Comparison of ENCODE assay signal across 8 cellular contexts in genomic region chr10:68348265-68348741, GRCh38. TPM values are rescaled to one million over a fixed set of nuclear protein-coding genes. Genes with fewer than 3 reads are reported as not detected.
DNase-seq lines count a peak whose midpoint lies in the region; ATAC-seq, FAIRE-seq and TF ChIP-seq lines count a peak whose summit lies in the region.

No MANE protein-coding gene starts in this region.

- no peak overlapping the region for H3K27ac ChIP-seq in A549
- H3K27ac ChIP-seq in mammary epithelial cell (ENCODE audit: insufficient read depth, low read depth, low read length): no peak overlapping the region
- no peak overlapping the region for H3K27ac ChIP-seq in liver (ENCODE audit: low read depth in 1 of 2, low read length in 2 of 2)

- peaks cover under 1% of the 10 kb centered on the region for H3K79me2 ChIP-seq in mammary epithelial cell (ENCODE audit: insufficient read depth, low read length)

- H3K4me1 ChIP-seq in A549 (0 out of 3 replicates have a peak, but pooled peaks cover under 1% of the 10 kb centered on the region), mammary epithelial cell (ENCODE audit: insufficient read depth, low read length) (no peaks in the 10 kb centered on the region), liver (ENCODE audit: control insufficient read depth in 4 of 4, insufficient read depth in 4 of 4, low read length in 3 of 4) (no peaks in the 10 kb centered on the region)

- POLR2A ChIA-PET in A549 (lab: Yijun Ruan, JAX): interaction anchor here (0.7 to 2.0 kb wide), 6 partner anchors 16 to 991 kb away, joined by 3 to 11 read pairs (median 4); partner anchors contain the start of genes HNRNPH3, PBLD and RUFY2

- DNase-seq in A549 (ENCODE audit: low read depth in 1 of 2, low spot score in 1 of 2) (peak; percentile 44 to 75), GM10266 (ENCODE audit: extremely low spot score) (peak; percentile 32), T-helper 9 cell (peak; percentile 26), mammary epithelial cell (peak; percentile 27), middle frontal gyrus (ENCODE audit: extremely low spot score, low spot score) (no peak)
- DNase-seq in Jurkat, Clone E6-1 (ENCODE audit: low read depth, low spot score): peak; percentile 68
- DNase-seq in stimulated activated naive CD8-positive, alpha-beta T cell treated with anti-CD3 and anti-CD28 coated beads, Interleukin-15, Interleukin-2, amounts not matched to agents 100 U/mL and 50 U/mL, for 24 hours: peak; percentile 42

- TF ChIP-seq RAD21 in A549 (conservative IDR thresholded peaks at IDR 0.05 in 1 of 2, IDR thresholded peaks at IDR 0.05 in 1 of 2) (peak; percentile 42 to 57; a peak in 3 of 5 replicates), liver (IDR thresholded peaks at IDR 0.05) (peak; percentile 74 to 82)

- no peak overlapping the region for H2AFZ ChIP-seq in mammary epithelial cell (ENCODE audit: low read depth, low read length)

- CTCF ChIA-PET in A549 (lab: Yijun Ruan, JAX) (interaction anchor here (0.6 to 2.1 kb wide), 16 partner anchors 8 to 495 kb away, joined by 3 to 12 read pairs (median 3); partner anchors contain the start of gene PBLD), mammary epithelial cell (lab: Charles Lee; ENCODE audit: low non-redundant PET) (interaction anchor here (0.6 to 1.0 kb wide), 3 partner anchors 13 to 135 kb away, joined by 3 to 10 read pairs (median 7); no protein-coding TSS in a partner anchor)

- H3K36me3 ChIP-seq in mammary epithelial cell (ENCODE audit: insufficient read depth, low read length): peaks cover 14% of the 10 kb centered on the region
- H3K36me3 ChIP-seq in liver (ENCODE audit: control insufficient read depth in 4 of 4, insufficient read depth in 3 of 4, low read depth in 1 of 4, low read length in 3 of 4): peaks cover 5 to 25% (median 18%) of the 10 kb centered on the region in 4 donors

- BruUV-seq in mammary epithelial cell (replicated peaks; lab: Mats Ljungman, UMichigan): no TSS peak

- in situ Hi-C loops in mammary epithelial cell (cut with MboI; ENCODE audit: low sequenced_read_pairs in 2 of 2): no loop called here

- H3K27me3 ChIP-seq in mammary epithelial cell (ENCODE audit: insufficient read depth, low read length) (no peaks in the 10 kb centered on the region), liver (ENCODE audit: control insufficient read depth in 4 of 4, insufficient read depth in 4 of 4, low read length in 3 of 4) (no peaks in the 10 kb centered on the region)

- intact Hi-C loops in mammary epithelial cell (cut with micrococcal nuclease): loop anchor here (5.0 kb wide), 3 partner anchors 136 to 549 kb away; no protein-coding TSS in a partner anchor

- no peak overlapping the region for H3K4me2 ChIP-seq in A549
- H3K4me2 ChIP-seq in mammary epithelial cell (ENCODE audit: insufficient read depth, low read depth, low read length): no peak overlapping the region

- H3K4me3 ChIP-seq in A549 (no peak overlapping the region), mammary epithelial cell (replicated peaks in 1 of 3; ENCODE audit: insufficient read depth in 1 of 3, low read depth in 2 of 3, low read length in 3 of 3) (no peak overlapping the region), liver (ENCODE audit: low read depth in 1 of 3, low read length in 3 of 3) (no peak overlapping the region)
- H3K4me3 ChIP-seq in Jurkat, Clone E6-1 (ENCODE audit: low read length): no peak overlapping the region

- no peak for TF ChIP-seq POLR2A in A549 (IDR thresholded peaks at IDR 0.05; ENCODE audit: low read length)

- TF ChIP-seq CTCF in A549 (IDR thresholded peaks at IDR 0.05) (peak; percentile 56), GM10266 (IDR thresholded peaks at IDR 0.05; ENCODE audit: control insufficient read depth, insufficient read depth, low read depth, missing control alignments) (peak; percentile 61), mammary epithelial cell (conservative IDR thresholded peaks at IDR 0.05 in 1 of 2, IDR thresholded peaks at IDR 0.05 in 1 of 2; ENCODE audit: extremely low read depth in 1 of 2, insufficient read depth in 1 of 2, low read depth in 1 of 2, low read length in 2 of 2) (peak; percentile 70 to 76), liver (IDR thresholded peaks at IDR 0.05; ENCODE audit: low read depth, low read length, missing input control) (peak; percentile 65)

- dilution Hi-C loops in mammary epithelial cell (cut with HindIII; ENCODE audit: low sequenced_read_pairs): loop anchor here (25.0 kb wide), 1 partner anchor 286 kb away; no protein-coding TSS in a partner anchor

- no peak for TF ChIP-seq EP300 in A549 (IDR thresholded peaks at IDR 0.05)

- ATAC-seq in A549: peak; percentile 79 to 86
- ATAC-seq in stimulated activated naive CD8-positive, alpha-beta T cell treated with anti-CD3 and anti-CD28 coated beads, Interleukin-15, Interleukin-2, amounts not matched to agents 100 U/mL and 50 U/mL, for 24 hours: peak; percentile 59

- 46% methylated on average over 2 of the region's 2 CpGs for WGBS in A549 (ENCODE audit: missing lambda C conversion rate)
- WGBS in mammary epithelial cell (ENCODE audit: low coverage, missing lambda C conversion rate): 17% methylated on average over 1 of the region's 2 CpGs
- 48% methylated on average over 2 of the region's 2 CpGs for WGBS in liver

- FAIRE-seq in A549 (lab: Jason Lieb, UNC): no peak

- no peak overlapping the region for H3K9ac ChIP-seq in mammary epithelial cell (ENCODE audit: insufficient read depth, low read length)
- H3K9ac ChIP-seq in liver (ENCODE audit: low read depth in 1 of 2, low read length in 2 of 2): no peak overlapping the region

- H4K20me1 ChIP-seq in mammary epithelial cell (ENCODE audit: insufficient read depth, low read length): no peaks in the 10 kb centered on the region

- H3K9me3 ChIP-seq in A549 (no peaks in the 10 kb centered on the region), mammary epithelial cell (replicated peaks; ENCODE audit: insufficient read depth, low read length) (no peaks in the 10 kb centered on the region), liver (ENCODE audit: control insufficient read depth in 4 of 4, low read length in 3 of 4) (no peaks in the 10 kb centered on the region)

TF ChIP-seq in A549, 52 proteins besides CTCF, POLR2A, EP300 and RAD21:
- TF ChIP-seq PBX3 (IDR thresholded peaks at IDR 0.05) (no peak), SMC3 (IDR thresholded peaks at IDR 0.05) (peak; percentile 29; the same call in 1 of the 3 replicates)

TF ChIP-seq in liver, 16 proteins besides CTCF, POLR2A, EP300 and RAD21 (continues in another document):
- TF ChIP-seq TAF1 (conservative IDR thresholded peaks at IDR 0.05) (no peak), FOXA2 (IDR thresholded peaks at IDR 0.05) (no peak), ZBTB33 (IDR thresholded peaks at IDR 0.05) (no peak), YY1 (IDR thresholded peaks at IDR 0.05) (no peak), JUND (IDR thresholded peaks at IDR 0.05) (no peak), SP1 (IDR thresholded peaks at IDR 0.05) (no peak), EGR1 (IDR thresholded peaks at IDR 0.05; ENCODE audit: low read depth in 2 of 2) (no peak), HNF4A (conservative IDR thresholded peaks at IDR 0.05) (no peak), RXRA (IDR thresholded peaks at IDR 0.05) (no peak)

RNA-seq across cellular contexts. Expression of gene PBLD, which starts 15.6 kb away (rescaled TPM):
- polyA plus RNA-seq in A549 (2011; rRNA removed) (1.8 and 3.4 TPM in 2 replicates), A549 (2017; fragmentation: RNase III; extraction: RNeasy Plus Mini Kit Qiagen cat#74134 plus additional on column Dnase treatment) (4.2 to 4.5 TPM (median 4.2 TPM) in 3 replicates), mammary epithelial cell (0.34 TPM), liver (100 to 1,000 TPM in 1 of 2 donors, 10 to 100 TPM in 1; 63.3 to 101 TPM)
- polyA plus RNA-seq in A549 (2012; cell fraction: cytosol; rRNA removed): 0.52 and 0.88 TPM in 2 replicates
- polyA plus RNA-seq in A549 (2012; cell fraction: nucleus; rRNA removed): 0.41 and 0.93 TPM in 2 replicates
- 1.1 and 1.7 TPM in 2 replicates for polyA minus RNA-seq in A549 (2011; rRNA and poly(A)+ RNA removed)
- polyA plus RNA-seq in Jurkat, Clone E6-1 (2012; ENCODE audit: insufficient read depth, insufficient read length): 2.5 TPM
- total RNA-seq in mammary epithelial cell (1 to 10 TPM; 6.0 to 9.2 TPM), liver (100 to 1,000 TPM; 106 to 175 TPM)
- polyA minus RNA-seq in mammary epithelial cell: 1.7 TPM

RNA-seq across cellular contexts. Expression of gene HNRNPH3, which starts 16.4 kb away (rescaled TPM):
- polyA plus RNA-seq in A549 (2011; rRNA removed) (108 and 210 TPM in 2 replicates), A549 (2017; fragmentation: RNase III; extraction: RNeasy Plus Mini Kit Qiagen cat#74134 plus additional on column Dnase treatment) (354 to 392 TPM (median 391 TPM) in 3 replicates), mammary epithelial cell (33.2 TPM), liver (10 to 100 TPM; 18.2 to 38.4 TPM)
- 94.8 and 117 TPM in 2 replicates for polyA plus RNA-seq in A549 (2012; cell fraction: cytosol; rRNA removed)
- polyA plus RNA-seq in A549 (2012; cell fraction: nucleus; rRNA removed): 31.9 and 54.6 TPM in 2 replicates
- polyA minus RNA-seq in A549 (2011; rRNA and poly(A)+ RNA removed): 32.2 and 36.4 TPM in 2 replicates
- polyA plus RNA-seq in Jurkat, Clone E6-1 (2012; ENCODE audit: insufficient read depth, insufficient read length): 470 TPM
- total RNA-seq in mammary epithelial cell (100 to 1,000 TPM in 1 of 2 donors, 10 to 100 TPM in 1; 10.0 to 122 TPM), liver (10 to 100 TPM; 24.5 to 32.7 TPM)
- polyA minus RNA-seq in mammary epithelial cell: 79.6 TPM

RNA-seq across cellular contexts. Expression of gene RUFY2, which starts 58.8 kb away (rescaled TPM):
- polyA plus RNA-seq in A549 (2011; rRNA removed) (14.6 and 20.3 TPM in 2 replicates), A549 (2017; fragmentation: RNase III; extraction: RNeasy Plus Mini Kit Qiagen cat#74134 plus additional on column Dnase treatment) (7.9 to 8.9 TPM (median 8.6 TPM) in 3 replicates), mammary epithelial cell (5.9 TPM), liver (1 to 10 TPM; 1.6 to 6.6 TPM)
- polyA plus RNA-seq in A549 (2012; cell fraction: cytosol; rRNA removed): 2.9 and 3.0 TPM in 2 replicates
- polyA plus RNA-seq in A549 (2012; cell fraction: nucleus; rRNA removed): 3.4 and 5.0 TPM in 2 replicates
- polyA minus RNA-seq in A549 (2011; rRNA and poly(A)+ RNA removed): 7.0 and 8.4 TPM in 2 replicates
- polyA plus RNA-seq in Jurkat, Clone E6-1 (2012; ENCODE audit: insufficient read depth, insufficient read length): 4.8 TPM
- total RNA-seq in mammary epithelial cell (10 to 100 TPM; 27.2 to 28.9 TPM), liver (10 to 100 TPM in 1 of 2 donors, 1 to 10 TPM in 1; 8.8 to 11.2 TPM)
- polyA minus RNA-seq in mammary epithelial cell: 9.3 TPM

Comparison
In these comparisons a context has a peak if more than half of its experiments do, and no peak if none do; other contexts are left out.
1. RNA of gene PBLD, which starts 15.6 kb away (polyA plus RNA-seq): 63.3 to 101 TPM in liver; 0.41 to 4.5 TPM in A549 and 0.34 TPM in mammary epithelial cell (single experiment); every median in the first group is over 10 times any median in the second.
2. Peak in every context shown above with its lines, with median percentiles within 50 percentile points of each other: CTCF ChIP-seq.